In genomic region chr9:77595426-77596051, GRCh38 we compare ENCODE assay signal across 18 cellular contexts. TPM values are rescaled to one million over a fixed set of nuclear protein-coding genes. Genes with fewer than 3 reads are reported as not detected.
DNase-seq lines count a peak whose midpoint lies in the region; ATAC-seq and TF ChIP-seq lines count a peak whose summit lies in the region.
"Had no signal": no experiment of that assay in that cellular context is flagged by ENCODE, and none has a peak within 500 bp of the region (broad histone marks: within the 10 kb centered on the region; RNA-seq: fewer than 3 reads in every experiment).

No MANE protein-coding gene starts in this region.

- no peaks in the 10 kb centered on the region for H3K36me3 ChIP-seq in esophagus muscularis mucosa
- H3K36me3 ChIP-seq: neutrophil, SJSA1, tibial nerve had no signal

- no peaks in the 10 kb centered on the region for H3K27me3 ChIP-seq in esophagus muscularis mucosa
- H3K27me3 ChIP-seq: SJSA1, tibial nerve had no signal

- DNase-seq in NCI-H1417 (lab: John Stamatoyannopoulos, UW) (peak in 2 of 3 experiments; percentile 21 to 84), NCI-H1417 treated with DMSO at 0.1 percent for 48 hours (lab: John Stamatoyannopoulos, UW) (no peak), NCI-H226 (peak; percentile 40), esophagus muscularis mucosa (ENCODE audit: extremely low spot score) (peak; percentile 87), globus pallidus (ENCODE audit: low spot score) (no peak)
- DNase-seq: activated T-cell treated with anti-CD3 and anti-CD28 coated beads, Interleukin-2, amount 50 U/mL, for 48 hours; aorta; Caco-2; left colon; NCI-H774 had no signal

- H3K4me3 Mint-ChIP-seq in nephron: no peak overlapping the region

- no peaks in the 10 kb centered on the region for H3K9me3 ChIP-seq in esophagus muscularis mucosa
- H3K9me3 ChIP-seq: Caco-2, neutrophil, SJSA1, tibial nerve had no signal

- H3K4me3 ChIP-seq in esophagus muscularis mucosa: no peak overlapping the region
- H3K4me3 ChIP-seq: SJSA1, tibial nerve had no signal

- H3K27me3 Mint-ChIP-seq in nephron (ENCODE audit: low read depth): no peaks in the 10 kb centered on the region

- H3K4me1 Mint-ChIP-seq in nephron: peaks cover 52% of the 10 kb centered on the region

- no peak for TF ChIP-seq POLR2A in esophagus muscularis mucosa (IDR thresholded peaks at IDR 0.05; ENCODE audit: low read depth)

- WGBS in esophagus muscularis mucosa: 42% methylated on average over 7 of the region's 7 CpGs

- no peak for TF ChIP-seq EP300 in esophagus muscularis mucosa (IDR thresholded peaks at IDR 0.05)

- no peaks in the 10 kb centered on the region for H3K9me3 Mint-ChIP-seq in nephron

- H3K27ac ChIP-seq in esophagus muscularis mucosa (replicated peaks in 1 of 4): peak overlapping the region in 1 of 4 donors; percentile 41
- H3K27ac ChIP-seq: neutrophil, SJSA1, tibial nerve had no signal

- peaks cover 31 to 56% (median 51%) of the 10 kb centered on the region in 4 donors for H3K4me1 ChIP-seq in esophagus muscularis mucosa
- H3K4me1 ChIP-seq: Caco-2, SJSA1, tibial nerve had no signal

- H3K27ac Mint-ChIP-seq in nephron: peak overlapping the region; percentile 79 to 89 (median 89)

- no peaks in the 10 kb centered on the region for H3K36me3 Mint-ChIP-seq in nephron (ENCODE audit: low read depth)

- intact Hi-C loops in esophagus muscularis mucosa (cut with DNase I): no loop called here

- no peak for TF ChIP-seq CTCF in esophagus muscularis mucosa (IDR thresholded peaks at IDR 0.05)
- TF ChIP-seq CTCF in nephron (IDR thresholded peaks at IDR 0.05; ENCODE audit: unreplicated experiment in 3 of 3): no peak

- ATAC-seq in esophagus mucosa: no peak
- ATAC-seq in HG03439 (IDR thresholded peaks at IDR 0.05; ENCODE audit: unreplicated experiment): no peak
- ATAC-seq: left colon had no signal

RNA-seq across cellular contexts. Expression of gene GNA14, which starts 52.6 kb away (rescaled TPM):
- 1 to 10 TPM; 4.7 to 9.4 (median 7.4) TPM for total RNA-seq in esophagus muscularis mucosa
- total RNA-seq in esophagus mucosa: 0.60 TPM
- total RNA-seq: A172, Caco-2, LHCN-M2 had no signal

Comparison
In these comparisons a context has a peak if more than half of its experiments do, and no peak if none do; other contexts are left out.
1. DNase-seq: peak in NCI-H1417 (2 of 3), NCI-H226 (single experiment) and esophagus muscularis mucosa (single experiment); none in NCI-H1417 treated with DMSO at 0.1 percent for 48 hours (single experiment) and globus pallidus (single experiment).